In the genomic region with DNA sequence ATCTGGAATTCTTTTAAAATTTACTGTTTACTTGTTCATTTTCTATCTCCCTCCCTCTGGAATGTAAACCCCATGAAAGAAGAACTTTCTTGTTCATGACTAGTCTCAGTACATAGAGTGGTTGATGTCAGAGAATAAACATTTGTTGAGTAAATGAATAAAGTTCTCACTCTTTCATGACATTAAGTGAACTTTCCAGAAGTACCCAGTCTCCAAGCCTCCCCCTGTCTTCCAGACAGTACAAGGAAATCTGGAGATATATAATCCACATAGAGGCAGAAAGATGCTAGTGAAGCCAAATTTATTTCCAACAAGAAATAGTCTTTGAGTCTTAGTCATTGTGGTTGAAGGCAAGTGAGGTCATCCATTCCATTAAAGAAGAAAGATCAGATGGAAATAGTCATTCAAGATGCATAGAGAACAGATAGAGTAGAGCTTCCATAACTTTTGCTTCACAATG, we compare ENCODE assay signal across 12 cellular contexts.
DNase-seq lines count a peak whose midpoint lies in the region; TF ChIP-seq lines count a peak whose summit lies in the region.
"Had no signal": no experiment of that assay in that cellular context is flagged by ENCODE, and none has a peak within 500 bp of the region (broad histone marks: within the 10 kb centered on the region; RNA-seq: fewer than 3 reads in every experiment).

No MANE protein-coding gene starts in this region.

- no peaks in the 10 kb centered on the region for H3K36me3 ChIP-seq in osteoblast (ENCODE audit: insufficient read depth, low read length)
- H3K36me3 ChIP-seq in WERI-Rb-1, result no peaks in the 10 kb centered on the region

- H2AFZ ChIP-seq in osteoblast (ENCODE audit: low read length), result no peak overlapping the region

- no peaks in the 10 kb centered on the region for H4K20me1 ChIP-seq in osteoblast (ENCODE audit: insufficient read depth, low read length)

- no peaks in the 10 kb centered on the region for H3K27me3 ChIP-seq in osteoblast (ENCODE audit: insufficient read depth, low read length)
- H3K27me3 ChIP-seq in WERI-Rb-1 (ENCODE audit: insufficient read depth, low read depth, severe bottlenecking), result no peaks in the 10 kb centered on the region

- no peak overlapping the region for H3K4me3 ChIP-seq in AG10803 (ENCODE audit: low read length)
- H3K4me3 ChIP-seq in osteoblast (ENCODE audit: insufficient read depth, low read length), result peak overlapping the region; percentile 36
- H3K4me3 ChIP-seq in WERI-Rb-1 (ENCODE audit: low read depth, low read length), result no peak overlapping the region

- H3K9me3 ChIP-seq in osteoblast (ENCODE audit: low read depth, low read length) (no peaks in the 10 kb centered on the region), WERI-Rb-1 (ENCODE audit: severe bottlenecking) (no peaks in the 10 kb centered on the region)

- H3K4me1 ChIP-seq in osteoblast (ENCODE audit: insufficient read depth, low read length), result peaks cover 24% of the 10 kb centered on the region

- TF ChIP-seq CTCF in AG10803 (conservative IDR thresholded peaks at IDR 0.05; ENCODE audit: low read length), result peak; percentile 39
- TF ChIP-seq CTCF in osteoblast (IDR thresholded peaks at IDR 0.05; ENCODE audit: extremely low read depth, low read depth, low read length), result no peak
- no peak for TF ChIP-seq CTCF in WERI-Rb-1 (IDR thresholded peaks at IDR 0.05; ENCODE audit: low read depth, low read length)

- no peaks in the 10 kb centered on the region for H3K79me2 ChIP-seq in osteoblast (ENCODE audit: insufficient read depth, low read length)

- H3K27ac ChIP-seq in osteoblast (ENCODE audit: low read depth, low read length), result peak overlapping the region; percentile 97
- no peak overlapping the region for H3K27ac ChIP-seq in WERI-Rb-1
- no peak overlapping the region for H3K27ac ChIP-seq in caudate nucleus (ENCODE audit: low read depth, low read length)

- peak overlapping the region; percentile 72 for H3K4me2 ChIP-seq in osteoblast (ENCODE audit: insufficient read depth, low read length)

- DNase-seq in AG10803 (ENCODE audit: low read depth) (peak; percentile 94), RPMI7951 (ENCODE audit: low read depth) (peak; percentile 68), fibroblast of peridontal ligament (ENCODE audit: extremely low read depth) (peak; percentile 97), osteoblast (ENCODE audit: insufficient read length, low spot score, missing footprints) (peak; percentile 49), NCI-H2029 treated with DMSO at 0.1 percent for 48 hours (lab: John Stamatoyannopoulos, UW) (no peak), WERI-Rb-1 (no peak), caudate nucleus (lab: John Stamatoyannopoulos, UW) (no peak), DMS153 treated with DMSO at 0.1 percent for 48 hours (lab: John Stamatoyannopoulos, UW; ENCODE audit: unreplicated experiment) (no peak)
- DNase-seq: activated CD4-positive, alpha-beta T cell treated with anti-CD3 and anti-CD28 coated beads, Interleukin-2, amount 50 U/mL, for 48 hours; activated naive CD8-positive, alpha-beta T cell treated with anti-CD3 and anti-CD28 coated beads, Interleukin-2, amount 10 ng/mL, durations not matched to agents 7 days and 5 days; CD4-positive, CD25-positive, alpha-beta regulatory T cell; Kasumi-1 had no signal

Comparison
In these comparisons a context has a peak if more than half of its experiments do, and no peak if none do; other contexts are left out.
1. DNase-seq: peak in AG10803 (single experiment), RPMI7951 (single experiment), fibroblast of peridontal ligament (single experiment) and osteoblast (single experiment); none in NCI-H2029 treated with DMSO at 0.1 percent for 48 hours (single experiment), WERI-Rb-1 (single experiment), caudate nucleus (0 of 61) and DMS153 treated with DMSO at 0.1 percent for 48 hours (single experiment).